Comparison of ENCODE assay signal across 8 cellular contexts in the genomic region with DNA sequence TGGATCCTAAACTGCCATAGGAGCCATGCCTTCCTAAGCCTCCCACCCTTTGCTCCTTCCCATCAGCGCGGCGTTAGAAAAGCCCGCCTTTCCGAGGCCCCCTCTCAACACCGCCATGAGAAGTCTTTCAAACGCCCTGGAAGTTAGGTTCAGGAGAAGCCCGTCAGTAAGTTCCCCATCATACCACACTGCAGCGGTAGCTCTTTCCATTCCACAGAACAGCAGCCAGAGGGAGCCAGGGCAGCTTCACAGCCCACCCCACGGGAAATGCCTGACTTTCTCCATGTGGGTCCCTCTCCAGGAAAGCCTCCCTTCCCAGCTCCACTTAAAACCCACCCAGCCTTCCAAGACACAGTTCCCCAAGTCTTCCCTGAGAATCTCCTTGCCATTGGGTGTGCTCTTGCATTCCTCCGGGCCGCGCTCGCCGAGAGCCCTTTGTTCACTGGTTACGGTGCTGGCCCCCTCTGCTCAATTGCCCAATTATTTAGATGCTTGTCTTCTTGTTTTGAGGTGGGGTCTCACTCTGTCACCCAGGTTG. TPM values are rescaled to one million over a fixed set of nuclear protein-coding genes. Genes with fewer than 3 reads are reported as not detected.
DNase-seq lines count a peak whose midpoint lies in the region; ATAC-seq and TF ChIP-seq lines count a peak whose summit lies in the region.

No MANE protein-coding gene starts in this region.

- in situ Hi-C loops in astrocyte of the spinal cord (cut with HindIII; ENCODE audit: low sequenced_read_pairs), result no loop called here

- H3K4me3 ChIP-seq in astrocyte of the spinal cord (ENCODE audit: low read depth, low read length), result no peak overlapping the region
- H3K4me3 ChIP-seq in right lobe of liver, result no peak overlapping the region
- no peak overlapping the region for H3K4me3 ChIP-seq in uterus

- no peak for TF ChIP-seq POLR2A in right lobe of liver (IDR thresholded peaks at IDR 0.05)
- TF ChIP-seq POLR2A in uterus (IDR thresholded peaks at IDR 0.05), result no peak

- peak; percentile 59 for TF ChIP-seq CTCF in astrocyte of the spinal cord (IDR thresholded peaks at IDR 0.05; ENCODE audit: low read depth, low read length)
- TF ChIP-seq CTCF in right lobe of liver (IDR thresholded peaks at IDR 0.05), result peak in 3 of 4 donors; percentile 25 to 33 (median 28)
- TF ChIP-seq CTCF in uterus (IDR thresholded peaks at IDR 0.05), result peak in 2 of 4 experiments; percentile 27 to 46

- WGBS in right lobe of liver (ENCODE audit: insufficient coverage, low coverage, low lambda C conversion rate, missing lambda C conversion rate), result 93% methylated on average over 10 of the region's 16 CpGs

- peaks cover 0 to 20% (median 0%) of the 10 kb centered on the region in 4 donors for H3K4me1 ChIP-seq in right lobe of liver
- H3K4me1 ChIP-seq in uterus, result peaks cover 0 to 6% of the 10 kb centered on the region in 2 donors

- ATAC-seq in right lobe of liver, result peak in 3 of 4 donors; percentile 52 to 60 (median 57)
- ATAC-seq in left colon, result no peak

- H3K27me3 ChIP-seq in right lobe of liver (no peaks in the 10 kb centered on the region), uterus (no peaks in the 10 kb centered on the region)

- H3K9me3 ChIP-seq in right lobe of liver (no peaks in the 10 kb centered on the region), uterus (no peaks in the 10 kb centered on the region)

- DNase-seq in stimulated activated CD4-positive, alpha-beta T cell treated with anti-CD3 and anti-CD28 coated beads, Interleukin-15, amount 100 ng/mL, for 24 hours, result peak; percentile 16
- DNase-seq in stimulated activated CD4-positive, alpha-beta T cell treated with anti-CD3 and anti-CD28 coated beads, Interleukin-2, amount 100 ng/mL, for 48 hours, result no peak
- DNase-seq in astrocyte of the spinal cord (ENCODE audit: low read depth, low spot score), result no peak
- no peak for DNase-seq in right lobe of liver
- peak; percentile 28 to 43 for DNase-seq in uterus
- DNase-seq in NCI-H2196 treated with DMSO at 0.1 percent for 48 hours (lab: John Stamatoyannopoulos, UW; ENCODE audit: unreplicated experiment), result no peak
- no peak for DNase-seq in SKM-1 (lab: John Stamatoyannopoulos, UW; ENCODE audit: unreplicated experiment)
- no peak for DNase-seq in left colon

- H3K36me3 ChIP-seq in right lobe of liver, result no peaks in the 10 kb centered on the region
- H3K36me3 ChIP-seq in uterus, result no peaks in the 10 kb centered on the region

- intact Hi-C loops in right lobe of liver (cut with DNase I) (no loop called here), uterus (cut with DNase I; ENCODE audit: low total_unique reads) (no loop called here), left colon (cut with DNase I, micrococcal nuclease) (no loop called here)

- H3K27ac ChIP-seq in right lobe of liver (peak overlapping the region; percentile 6 to 69 (median 55)), uterus (peak overlapping the region; percentile 67 to 87)

RNA-seq across cellular contexts. Expression of gene KIAA0513, which starts 28.7 kb away (rescaled TPM):
- 1 to 10 TPM; 2.6 to 7.4 (median 4.7) TPM for total RNA-seq in right lobe of liver
- 10 to 100 TPM in 1 of 4 donors, 1 to 10 TPM in 3; 4.7 to 17.3 (median 9.4) TPM for total RNA-seq in uterus
- total RNA-seq in left colon, result 10 to 100 TPM; 28.9 to 40.3 TPM

RNA-seq across cellular contexts. Expression of gene ZDHHC7, which starts 44.9 kb away (rescaled TPM):
- total RNA-seq in right lobe of liver (10 to 100 TPM; 10.7 to 27.5 (median 19.0) TPM), uterus (10 to 100 TPM; 16.5 to 50.2 (median 39.1) TPM), left colon (10 to 100 TPM; 73.9 to 76.9 TPM)

RNA-seq across cellular contexts. Expression of gene CIBAR2, which starts 56.0 kb away (rescaled TPM):
- not detected for total RNA-seq in right lobe of liver
- 1 to 10 TPM in 1 of 4 donors, not detected in 3; 2.4 TPM for total RNA-seq in uterus
- total RNA-seq in left colon, result not detected

Comparison
In these comparisons a context has a peak if more than half of its experiments do, and no peak if none do; other contexts are left out.
1. DNase-seq: peak in stimulated activated CD4-positive, alpha-beta T cell treated with anti-CD3 and anti-CD28 coated beads, Interleukin-15, amount 100 ng/mL, for 24 hours (single experiment) and uterus (2 of 2); none in stimulated activated CD4-positive, alpha-beta T cell treated with anti-CD3 and anti-CD28 coated beads, Interleukin-2, amount 100 ng/mL, for 48 hours (0 of 2), astrocyte of the spinal cord (single experiment), right lobe of liver (0 of 3), NCI-H2196 treated with DMSO at 0.1 percent for 48 hours (single experiment), SKM-1 (single experiment) and left colon (0 of 2).